11 cellular contexts compared by ENCODE assay signal in the genomic region with DNA sequence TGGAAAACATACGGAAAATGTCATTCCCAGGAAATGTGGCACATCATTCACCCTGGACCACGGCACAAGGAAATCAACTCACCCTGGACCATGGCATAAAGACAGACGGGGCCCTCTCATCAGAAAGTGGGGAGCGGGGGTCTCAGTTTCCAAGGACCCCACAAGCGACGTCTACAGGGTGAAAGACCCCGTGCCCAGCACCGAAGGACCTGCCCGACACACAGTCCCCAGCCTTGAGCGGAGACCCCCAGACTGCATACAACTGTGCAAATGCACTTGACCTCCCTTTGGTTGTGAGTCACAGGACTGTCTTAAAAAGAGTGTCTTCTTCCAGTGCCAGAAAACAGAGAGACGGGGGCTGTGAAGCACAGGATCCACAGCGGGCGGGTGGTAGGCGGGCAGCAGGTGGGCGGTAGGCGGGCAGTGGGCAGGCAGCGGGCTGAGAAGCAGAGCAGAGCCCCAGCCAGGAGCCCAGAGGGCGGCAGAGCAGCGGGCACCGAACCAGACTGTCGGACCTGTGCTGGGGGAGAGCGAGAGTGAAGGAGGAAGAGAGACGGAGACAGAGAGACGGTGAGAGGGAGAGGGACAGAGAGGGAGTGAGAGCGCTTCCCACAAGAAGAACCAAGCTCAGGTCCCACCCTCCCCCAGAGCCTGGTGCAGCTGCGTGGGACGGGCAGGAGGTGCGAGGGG. TPM values are rescaled to one million over a fixed set of nuclear protein-coding genes. Genes with fewer than 3 reads are reported as not detected.
A peak's percentile ranks its signal among the peaks of the same experiment; 100 is the strongest.
DNase-seq lines count a peak whose midpoint lies in the region; ATAC-seq and TF ChIP-seq lines count a peak whose summit lies in the region.
"Had no signal": no experiment of that assay in that cellular context is flagged by ENCODE, and none has a peak within 500 bp of the region (broad histone marks: within the 10 kb centered on the region; RNA-seq: fewer than 3 reads in every experiment).

No MANE protein-coding gene starts in this region.

- ATAC-seq in Right ventricle myocardium superior (ENCODE audit: poor library complexity): no peak
- no peak for ATAC-seq in Right ventricle myocardium inferior
- no peak for ATAC-seq in natural killer cell treated with Interleukin-12 subunit alpha and Interleukin-12 subunit beta and Interleukin-15 and Interleukin-18, amount 100 ng/mL, for 72 hours

- no peaks in the 10 kb centered on the region for H3K9me3 Mint-ChIP-seq in natural killer cell treated with Interleukin-12 subunit alpha and Interleukin-12 subunit beta and Interleukin-15 and Interleukin-18, amount 100 ng/mL, for 72 hours
- H3K9me3 Mint-ChIP-seq: activated CD4-positive, alpha-beta T cell treated with anti-CD3 and anti-CD28 coated beads, Interleukin-2, amount 10 ng/mL, durations not matched to agents 24 days and 14 days had no signal

- intact Hi-C loops in Right ventricle myocardium superior (cut with DNase I): no loop called here
- intact Hi-C loops in Right ventricle myocardium inferior (cut with DNase I): no loop called here
- intact Hi-C loops in dorsolateral prefrontal cortex (cut with DNase I): no loop called here

- H3K36me3 Mint-ChIP-seq in natural killer cell treated with Interleukin-12 subunit alpha and Interleukin-12 subunit beta and Interleukin-15 and Interleukin-18, amount 100 ng/mL, for 72 hours: no peaks in the 10 kb centered on the region

- H3K27ac Mint-ChIP-seq in natural killer cell treated with Interleukin-12 subunit alpha and Interleukin-12 subunit beta and Interleukin-15 and Interleukin-18, amount 100 ng/mL, for 72 hours: peak overlapping the region in 1 of 2 donors; percentile 40
- H3K27ac Mint-ChIP-seq: activated CD4-positive, alpha-beta T cell treated with anti-CD3 and anti-CD28 coated beads, Interleukin-2, amount 10 ng/mL, durations not matched to agents 24 days and 14 days had no signal

- no peaks in the 10 kb centered on the region for H3K27me3 ChIP-seq in dorsolateral prefrontal cortex
- H3K27me3 ChIP-seq: BE2C had no signal

- DNase-seq in Right ventricle myocardium superior (peak; percentile 21), Right ventricle myocardium inferior (ENCODE audit: missing footprints) (no peak), dorsolateral prefrontal cortex (peak in 4 of 10 donors; percentile 31 to 57 (median 43)), NCI-H2196 (lab: John Stamatoyannopoulos, UW; ENCODE audit: unreplicated experiment) (no peak), pons (ENCODE audit: low spot score) (no peak), GOT3 (lab: John Stamatoyannopoulos, UW) (no peak), NCI-H748 (lab: John Stamatoyannopoulos, UW; ENCODE audit: unreplicated experiment) (no peak)
- peak; percentile 42 for DNase-seq in natural killer cell treated with Interleukin-12 subunit alpha and Interleukin-12 subunit beta and Interleukin-15 and Interleukin-18, amount 100 ng/mL, for 72 hours (ENCODE audit: low spot score)
- DNase-seq: activated CD4-positive, alpha-beta T cell treated with anti-CD3 and anti-CD28 coated beads, Interleukin-2, amount 10 ng/mL, durations not matched to agents 24 days and 14 days; stimulated activated CD4-positive, alpha-beta T cell treated with anti-CD3 and anti-CD28 coated beads, Interleukin-4, amount 100 ng/mL, for 1 hour had no signal

- no peak for TF ChIP-seq CTCF in dorsolateral prefrontal cortex (IDR thresholded peaks at IDR 0.05 in 54 of 56, conservative IDR thresholded peaks at IDR 0.05 in 2 of 56; ENCODE audit: low read depth in 1 of 56, partially characterized antibody in 56 of 56)

- no peak overlapping the region for H3K4me3 Mint-ChIP-seq in natural killer cell treated with Interleukin-12 subunit alpha and Interleukin-12 subunit beta and Interleukin-15 and Interleukin-18, amount 100 ng/mL, for 72 hours
- H3K4me3 Mint-ChIP-seq: activated CD4-positive, alpha-beta T cell treated with anti-CD3 and anti-CD28 coated beads, Interleukin-2, amount 10 ng/mL, durations not matched to agents 24 days and 14 days had no signal

- H3K4me3 ChIP-seq in dorsolateral prefrontal cortex: no peak overlapping the region

- H3K27ac ChIP-seq in dorsolateral prefrontal cortex: peak overlapping the region in 56 of 59 donors; percentile 6 to 94 (median 80)

- H3K4me1 Mint-ChIP-seq in natural killer cell treated with Interleukin-12 subunit alpha and Interleukin-12 subunit beta and Interleukin-15 and Interleukin-18, amount 100 ng/mL, for 72 hours (ENCODE audit: low read depth in 2 of 2): peaks cover 37 to 47% of the 10 kb centered on the region in 2 donors

- H3K27me3 Mint-ChIP-seq in natural killer cell treated with Interleukin-12 subunit alpha and Interleukin-12 subunit beta and Interleukin-15 and Interleukin-18, amount 100 ng/mL, for 72 hours: no peaks in the 10 kb centered on the region
- H3K27me3 Mint-ChIP-seq: activated CD4-positive, alpha-beta T cell treated with anti-CD3 and anti-CD28 coated beads, Interleukin-2, amount 10 ng/mL, durations not matched to agents 24 days and 14 days had no signal

RNA-seq across cellular contexts. Expression of a gene that starts 30.4 kb away (rescaled TPM):
- total RNA-seq in Right ventricle myocardium superior: 11.2 TPM
- 12.7 TPM for total RNA-seq in Right ventricle myocardium inferior
- 10 to 100 TPM; 31.0 to 93.4 (median 44.7) TPM for total RNA-seq in dorsolateral prefrontal cortex
- total RNA-seq in natural killer cell treated with Interleukin-12 subunit alpha and Interleukin-12 subunit beta and Interleukin-15 and Interleukin-18, amount 100 ng/mL, for 72 hours: 10 to 100 TPM in 1 of 2 donors, 1 to 10 TPM in 1; 6.9 to 11.7 TPM

Comparison
In these comparisons a context has a peak if more than half of its experiments do, and no peak if none do; other contexts are left out.
1. DNase-seq: peak in Right ventricle myocardium superior (single experiment) and natural killer cell treated with Interleukin-12 subunit alpha and Interleukin-12 subunit beta and Interleukin-15 and Interleukin-18, amount 100 ng/mL, for 72 hours (single experiment); none in Right ventricle myocardium inferior (single experiment), NCI-H2196 (single experiment), pons (single experiment), GOT3 (single experiment) and NCI-H748 (single experiment).